Comparison of ENCODE assay signal across 13 cellular contexts in genomic region chr10:62636825-62637248, GRCh38.
DNase-seq lines count a peak whose midpoint lies in the region; ATAC-seq and TF ChIP-seq lines count a peak whose summit lies in the region.
"Had no signal": no experiment of that assay in that cellular context is flagged by ENCODE, and none has a peak within 500 bp of the region (broad histone marks: within the 10 kb centered on the region; RNA-seq: fewer than 3 reads in every experiment).

No MANE protein-coding gene starts in this region.

- H3K9me3 Mint-ChIP-seq in activated CD4-positive, alpha-beta T cell treated with anti-CD3 and anti-CD28 coated beads, Interleukin-2, amount 10 ng/mL, durations not matched to agents 7 days and 5 days: no peaks in the 10 kb centered on the region
- H3K9me3 Mint-ChIP-seq: activated naive CD4-positive, alpha-beta T cell treated with anti-CD3 and anti-CD28 coated beads, Interleukin-2, amount 50 U/mL, for 72 hours had no signal

- H3K27me3 ChIP-seq in Panc1 (ENCODE audit: control insufficient read depth, insufficient read depth, low read length): no peaks in the 10 kb centered on the region
- H3K27me3 ChIP-seq in transverse colon: no peaks in the 10 kb centered on the region
- H3K27me3 ChIP-seq in ovary: no peaks in the 10 kb centered on the region

- ATAC-seq in Panc1: no peak
- ATAC-seq in activated CD4-positive, CD25-positive, alpha-beta regulatory T cell treated with anti-CD3 and anti-CD28 coated beads, Interleukin-2, amount 50 U/mL, for 24 hours: no peak

- CTCF ChIA-PET in activated CD4-positive, alpha-beta T cell treated with anti-CD3 and anti-CD28 coated beads, Interleukin-2, amount 10 ng/mL, durations not matched to agents 7 days and 5 days (lab: Charles Lee): interaction anchor here (0.9 to 1.6 kb wide), 6 partner anchors 10 to 521 kb away, joined by 3 to 6 read pairs (median 4); no protein-coding TSS in a partner anchor
- CTCF ChIA-PET in Panc1 (lab: Charles Lee): interaction anchor here (0.6 kb wide), 1 partner anchor 141 kb away, joined by 3 read pairs; no protein-coding TSS in a partner anchor

- TF ChIP-seq EP300 in transverse colon (IDR thresholded peaks at IDR 0.05; ENCODE audit: low read depth) (no peak), ovary (IDR thresholded peaks at IDR 0.05) (no peak)

- intact Hi-C loops in Panc1 (cut with micrococcal nuclease; ENCODE audit: unreplicated experiment) (no loop called here), transverse colon (cut with DNase I; ENCODE audit: low total_unique reads) (no loop called here), ovary (cut with DNase I) (no loop called here)

- TF ChIP-seq POLR2A in transverse colon (IDR thresholded peaks at IDR 0.05): no peak
- TF ChIP-seq POLR2A in ovary (IDR thresholded peaks at IDR 0.05): no peak

- H3K36me3 Mint-ChIP-seq in activated CD4-positive, alpha-beta T cell treated with anti-CD3 and anti-CD28 coated beads, Interleukin-2, amount 10 ng/mL, durations not matched to agents 7 days and 5 days (ENCODE audit: low read depth): no peaks in the 10 kb centered on the region
- H3K36me3 Mint-ChIP-seq: activated naive CD4-positive, alpha-beta T cell treated with anti-CD3 and anti-CD28 coated beads, Interleukin-2, amount 50 U/mL, for 72 hours had no signal

- no peak overlapping the region for H3K27ac ChIP-seq in Panc1 (ENCODE audit: low read length)
- H3K27ac ChIP-seq in transverse colon: peak overlapping the region; percentile 53 to 78 (median 64)
- peak overlapping the region in 1 of 2 donors; percentile 9 for H3K27ac ChIP-seq in ovary

- in situ Hi-C loops in Panc1 (cut with HindIII; ENCODE audit: low pct_unique_long_range_greater_than_20kb, low sequenced_read_pairs) (no loop called here), transverse colon (cut with MboI; ENCODE audit: low pct_ligation_motif_present in 1 of 4, low pct_unique_long_range_greater_than_20kb in 1 of 4, low sequenced_read_pairs in 3 of 4) (no loop called here)

- no peak overlapping the region for H3K4me3 Mint-ChIP-seq in activated CD4-positive, alpha-beta T cell treated with anti-CD3 and anti-CD28 coated beads, Interleukin-2, amount 10 ng/mL, durations not matched to agents 7 days and 5 days
- H3K4me3 Mint-ChIP-seq: stimulated activated naive B cell treated with anti-CD40 and anti-IgM and Interleukin-4, amounts not matched to agents 10 μg/mL and 1 μg/mL and 100 μg/mL, for 72 hours had no signal

- H3K9me3 ChIP-seq in Panc1 (ENCODE audit: control insufficient read depth, insufficient read depth, low read depth, low read length) (no peaks in the 10 kb centered on the region), transverse colon (no peaks in the 10 kb centered on the region), ovary (no peaks in the 10 kb centered on the region)

- H3K4me3 ChIP-seq in Panc1 (ENCODE audit: low read depth in 2 of 2, low read length in 2 of 2): no peak overlapping the region
- H3K4me3 ChIP-seq in transverse colon: no peak overlapping the region
- H3K4me3 ChIP-seq in ovary: no peak overlapping the region

- H3K27ac Mint-ChIP-seq in activated CD4-positive, alpha-beta T cell treated with anti-CD3 and anti-CD28 coated beads, Interleukin-2, amount 10 ng/mL, durations not matched to agents 7 days and 5 days: no peak overlapping the region
- H3K27ac Mint-ChIP-seq: activated naive CD4-positive, alpha-beta T cell treated with anti-CD3 and anti-CD28 coated beads, Interleukin-2, amount 50 U/mL, for 72 hours; stimulated activated naive B cell treated with anti-CD40 and anti-IgM and Interleukin-4, amounts not matched to agents 10 μg/mL and 1 μg/mL and 100 μg/mL, for 72 hours had no signal

- 61 to 62% methylated on average over 3 of the region's 3 CpGs for WGBS in transverse colon (ENCODE audit: low coverage in 1 of 2), 2 donors
- WGBS in ovary, 3 donors: 57 to 88% (median 71%) methylated on average over 3 of the region's 3 CpGs

- no peaks in the 10 kb centered on the region for H3K27me3 Mint-ChIP-seq in activated CD4-positive, alpha-beta T cell treated with anti-CD3 and anti-CD28 coated beads, Interleukin-2, amount 10 ng/mL, durations not matched to agents 7 days and 5 days
- H3K27me3 Mint-ChIP-seq: stimulated activated naive B cell treated with anti-CD40 and anti-IgM and Interleukin-4, amounts not matched to agents 10 μg/mL and 1 μg/mL and 100 μg/mL, for 72 hours had no signal

- BruUV-seq in Panc1 (replicated peaks; lab: Mats Ljungman, UMichigan): no TSS peak

- peaks cover 16% of the 10 kb centered on the region for H3K4me1 Mint-ChIP-seq in activated CD4-positive, alpha-beta T cell treated with anti-CD3 and anti-CD28 coated beads, Interleukin-2, amount 10 ng/mL, durations not matched to agents 7 days and 5 days

- peak; percentile 27 for DNase-seq in activated CD4-positive, alpha-beta T cell treated with anti-CD3 and anti-CD28 coated beads, Interleukin-2, amount 10 ng/mL, durations not matched to agents 7 days and 5 days
- no peak for DNase-seq in activated CD4-positive, alpha-beta T cell treated with anti-CD3 and anti-CD28 coated beads, Interleukin-2, amount 50 U/mL, for 1 hour
- DNase-seq in Panc1 (ENCODE audit: low read depth, low spot score) (no peak), fibroblast of peridontal ligament (ENCODE audit: extremely low read depth) (peak; percentile 30), transverse colon (no peak), NCI-H187 (lab: John Stamatoyannopoulos, UW) (no peak), ovary (no peak)
- DNase-seq: 8988T, NCI-H1048, retina had no signal

- POLR2A ChIA-PET in activated CD4-positive, alpha-beta T cell treated with anti-CD3 and anti-CD28 coated beads, Interleukin-2, amount 10 ng/mL, durations not matched to agents 7 days and 5 days (lab: Charles Lee): interaction anchor here (0.7 to 1.4 kb wide), 4 partner anchors 92 to 217 kb away, joined by 3 to 4 read pairs (median 4); no protein-coding TSS in a partner anchor
- POLR2A ChIA-PET in Panc1 (lab: Charles Lee): no interaction called here

- H3K36me3 ChIP-seq in Panc1 (ENCODE audit: control insufficient read depth, insufficient read depth, low read length): no peaks in the 10 kb centered on the region
- no peaks in the 10 kb centered on the region for H3K36me3 ChIP-seq in transverse colon
- no peaks in the 10 kb centered on the region for H3K36me3 ChIP-seq in ovary

- peaks cover 12% of the 10 kb centered on the region for H3K4me1 ChIP-seq in Panc1 (ENCODE audit: control insufficient read depth, insufficient read depth, low read length)
- H3K4me1 ChIP-seq in transverse colon: peaks cover 0 to 16% (median 0%) of the 10 kb centered on the region in 4 donors
- peaks cover 10% of the 10 kb centered on the region for H3K4me1 ChIP-seq in ovary (ENCODE audit: insufficient read depth)

- TF ChIP-seq CTCF in Panc1 (IDR thresholded peaks at IDR 0.05) (peak; percentile 28), transverse colon (IDR thresholded peaks at IDR 0.05) (no peak), ovary (IDR thresholded peaks at IDR 0.05) (no peak)

Comparison
In these comparisons a context has a peak if more than half of its experiments do, and no peak if none do; other contexts are left out.
1. DNase-seq: peak in activated CD4-positive, alpha-beta T cell treated with anti-CD3 and anti-CD28 coated beads, Interleukin-2, amount 10 ng/mL, durations not matched to agents 7 days and 5 days (single experiment) and fibroblast of peridontal ligament (single experiment); none in activated CD4-positive, alpha-beta T cell treated with anti-CD3 and anti-CD28 coated beads, Interleukin-2, amount 50 U/mL, for 1 hour (single experiment), Panc1 (single experiment), transverse colon (single experiment), NCI-H187 (0 of 2) and ovary (0 of 5).